In the genomic region with DNA sequence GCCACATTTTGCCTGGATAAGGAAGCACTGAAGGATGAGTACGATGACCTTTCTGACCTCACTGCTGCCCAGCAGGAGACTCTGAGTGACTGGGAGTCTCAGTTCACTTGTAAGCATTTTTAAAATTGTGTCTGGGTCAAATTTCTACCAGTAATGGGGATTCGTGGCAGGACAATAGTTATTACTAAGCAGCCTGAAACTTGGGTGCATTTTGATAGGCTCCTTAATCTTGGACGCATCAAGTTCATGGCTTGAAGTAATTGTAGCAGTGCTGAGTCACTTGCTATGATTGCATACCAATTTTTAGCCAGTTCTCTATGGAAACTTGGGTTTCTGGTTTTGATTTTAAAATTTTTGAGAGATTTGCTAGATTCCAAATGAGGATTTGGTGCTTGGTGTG, we compare ENCODE assay signal across 14 cellular contexts. TPM values are rescaled to one million over a fixed set of nuclear protein-coding genes. Genes with fewer than 3 reads are reported as not detected.
DNase-seq lines count a peak whose midpoint lies in the region; ATAC-seq, FAIRE-seq and TF ChIP-seq lines count a peak whose summit lies in the region.
"Had no signal": no experiment of that assay in that cellular context is flagged by ENCODE, and none has a peak within 500 bp of the region (broad histone marks: within the 10 kb centered on the region; RNA-seq: fewer than 3 reads in every experiment).

No MANE protein-coding gene starts in this region.

- H3K27me3 ChIP-seq in astrocyte (ENCODE audit: insufficient read depth, low read length) (no peaks in the 10 kb centered on the region), hepatocyte (no peaks in the 10 kb centered on the region), vagina (no peaks in the 10 kb centered on the region)
- H3K27me3 ChIP-seq: sigmoid colon, tibial artery had no signal

- no peaks in the 10 kb centered on the region for H3K9me3 ChIP-seq in astrocyte (ENCODE audit: insufficient read depth, low read depth, low read length)
- no peaks in the 10 kb centered on the region for H3K9me3 ChIP-seq in hepatocyte (ENCODE audit: low read depth)
- H3K9me3 ChIP-seq in vagina = no peaks in the 10 kb centered on the region
- H3K9me3 ChIP-seq: sigmoid colon, tibial artery had no signal

- FAIRE-seq in astrocyte (lab: Jason Lieb, UNC) = peak; percentile 75

- H3K79me2 ChIP-seq in astrocyte (ENCODE audit: insufficient read depth, low read length) (peaks cover 67% of the 10 kb centered on the region), hepatocyte (peaks cover 57% of the 10 kb centered on the region)

- peaks cover 66% of the 10 kb centered on the region for H3K36me3 Mint-ChIP-seq in activated T-cell treated with anti-CD3 and anti-CD28 coated beads, Interleukin-2, amount 50 U/mL, for 24 hours (ENCODE audit: low read depth)
- H3K36me3 Mint-ChIP-seq in astrocyte (ENCODE audit: low read depth, unreplicated experiment) = peaks cover 2% of the 10 kb centered on the region

- DNase-seq in activated T-cell treated with anti-CD3 and anti-CD28 coated beads, Interleukin-2, amount 50 U/mL, for 24 hours = no peak
- no peak for DNase-seq in activated T-cell treated with anti-CD3 and anti-CD28 coated beads, Interleukin-2, amount 50 U/mL, for 48 hours
- DNase-seq in astrocyte (ENCODE audit: low read depth) (peak; percentile 87), hepatocyte (ENCODE audit: low spot score) (no peak), vagina (ENCODE audit: extremely low spot score in 2 of 2) (no peak), T-helper 2 cell (no peak), cortex of kidney (lab: John Stamatoyannopoulos, UW) (no peak)
- DNase-seq: DND-41, MV-4-11, RPMI8226, sigmoid colon, tibial artery had no signal

- H3K27ac ChIP-seq in astrocyte (ENCODE audit: low read depth, low read length) (peak overlapping the region; percentile 28), hepatocyte (no peak overlapping the region), vagina (peak overlapping the region; percentile 11)
- H3K27ac ChIP-seq: 22Rv1, tibial artery had no signal

- H3K36me3 ChIP-seq in astrocyte (ENCODE audit: insufficient read depth, low read length) = peaks cover 17% of the 10 kb centered on the region
- no peaks in the 10 kb centered on the region for H3K36me3 ChIP-seq in hepatocyte (replicated peaks; ENCODE audit: insufficient read depth, low read depth)
- H3K36me3 ChIP-seq in vagina = peaks cover 0 to 7% of the 10 kb centered on the region in 2 donors

- intact Hi-C loops in vagina (cut with DNase I) = no loop called here

- TF ChIP-seq POLR2A in vagina (IDR thresholded peaks at IDR 0.05) = no peak

- no peaks in the 10 kb centered on the region for H3K9me2 ChIP-seq in hepatocyte (replicated peaks; ENCODE audit: insufficient read depth)

- TF ChIP-seq CTCF in astrocyte (IDR thresholded peaks at IDR 0.05; ENCODE audit: insufficient read depth, low read depth, low read length) (no peak), hepatocyte (IDR thresholded peaks at IDR 0.05; ENCODE audit: poor library complexity) (no peak), vagina (IDR thresholded peaks at IDR 0.05) (no peak)

- H3K9me3 Mint-ChIP-seq in activated T-cell treated with anti-CD3 and anti-CD28 coated beads, Interleukin-2, amount 50 U/mL, for 24 hours = no peaks in the 10 kb centered on the region
- H3K9me3 Mint-ChIP-seq in astrocyte (ENCODE audit: unreplicated experiment) = no peaks in the 10 kb centered on the region

- 63% methylated on average over 3 of the region's 3 CpGs for WGBS in hepatocyte (ENCODE audit: low lambda C conversion rate, missing lambda C conversion rate)

- H3K4me2 ChIP-seq in astrocyte (ENCODE audit: low read length) (peak overlapping the region; percentile 60), hepatocyte (peak overlapping the region; percentile 74)

- no peak for ATAC-seq in HG03565 (IDR thresholded peaks at IDR 0.05; ENCODE audit: unreplicated experiment)

- H3K27me3 Mint-ChIP-seq in activated T-cell treated with anti-CD3 and anti-CD28 coated beads, Interleukin-2, amount 50 U/mL, for 24 hours = peaks cover 15% of the 10 kb centered on the region
- no peaks in the 10 kb centered on the region for H3K27me3 Mint-ChIP-seq in astrocyte (ENCODE audit: low read depth, unreplicated experiment)

- H3K4me1 ChIP-seq in astrocyte (ENCODE audit: insufficient read depth, low read length) (peaks cover 14% of the 10 kb centered on the region), hepatocyte (ENCODE audit: insufficient read depth) (no peaks in the 10 kb centered on the region), vagina (peaks cover 15% of the 10 kb centered on the region)

- peaks cover 23% of the 10 kb centered on the region for H4K20me1 ChIP-seq in astrocyte (ENCODE audit: insufficient read depth, low read length)
- H4K20me1 ChIP-seq in hepatocyte (ENCODE audit: insufficient read depth, poor library complexity, severe bottlenecking) = peaks cover 21% of the 10 kb centered on the region

- H3K4me3 ChIP-seq in astrocyte (ENCODE audit: insufficient read depth, low read depth, low read length) (no peak overlapping the region), hepatocyte (no peak overlapping the region), vagina (no peak overlapping the region)
- H3K4me3 ChIP-seq: sigmoid colon, tibial artery had no signal

- H3K9ac ChIP-seq in astrocyte (ENCODE audit: low read length) = peak overlapping the region; percentile 35

- H3K4me3 Mint-ChIP-seq in activated T-cell treated with anti-CD3 and anti-CD28 coated beads, Interleukin-2, amount 50 U/mL, for 24 hours = no peak overlapping the region
- H3K4me3 Mint-ChIP-seq in astrocyte (ENCODE audit: unreplicated experiment) = peak overlapping the region; percentile 50

- H3K4me1 Mint-ChIP-seq in activated T-cell treated with anti-CD3 and anti-CD28 coated beads, Interleukin-2, amount 50 U/mL, for 24 hours (ENCODE audit: low read depth) = peaks cover 39% of the 10 kb centered on the region
- H3K4me1 Mint-ChIP-seq in astrocyte (ENCODE audit: low read depth, unreplicated experiment) = peaks cover 17% of the 10 kb centered on the region

- peak overlapping the region; percentile 16 for H3K27ac Mint-ChIP-seq in activated T-cell treated with anti-CD3 and anti-CD28 coated beads, Interleukin-2, amount 50 U/mL, for 24 hours
- H3K27ac Mint-ChIP-seq in astrocyte (ENCODE audit: unreplicated experiment) = peak overlapping the region; percentile 82

- H2AFZ ChIP-seq in astrocyte (ENCODE audit: low read depth, low read length) (no peak overlapping the region), hepatocyte (no peak overlapping the region)

RNA-seq across cellular contexts. Expression of a gene that starts 4.3 kb away (rescaled TPM):
- total RNA-seq in astrocyte (118 and 120 TPM in 2 replicates), hepatocyte (283 and 307 TPM in 2 replicates), vagina (101 TPM)
- 152 and 163 TPM in 2 replicates for polyA plus RNA-seq in hepatocyte
